8 cellular contexts compared by ENCODE assay signal in the genomic region with DNA sequence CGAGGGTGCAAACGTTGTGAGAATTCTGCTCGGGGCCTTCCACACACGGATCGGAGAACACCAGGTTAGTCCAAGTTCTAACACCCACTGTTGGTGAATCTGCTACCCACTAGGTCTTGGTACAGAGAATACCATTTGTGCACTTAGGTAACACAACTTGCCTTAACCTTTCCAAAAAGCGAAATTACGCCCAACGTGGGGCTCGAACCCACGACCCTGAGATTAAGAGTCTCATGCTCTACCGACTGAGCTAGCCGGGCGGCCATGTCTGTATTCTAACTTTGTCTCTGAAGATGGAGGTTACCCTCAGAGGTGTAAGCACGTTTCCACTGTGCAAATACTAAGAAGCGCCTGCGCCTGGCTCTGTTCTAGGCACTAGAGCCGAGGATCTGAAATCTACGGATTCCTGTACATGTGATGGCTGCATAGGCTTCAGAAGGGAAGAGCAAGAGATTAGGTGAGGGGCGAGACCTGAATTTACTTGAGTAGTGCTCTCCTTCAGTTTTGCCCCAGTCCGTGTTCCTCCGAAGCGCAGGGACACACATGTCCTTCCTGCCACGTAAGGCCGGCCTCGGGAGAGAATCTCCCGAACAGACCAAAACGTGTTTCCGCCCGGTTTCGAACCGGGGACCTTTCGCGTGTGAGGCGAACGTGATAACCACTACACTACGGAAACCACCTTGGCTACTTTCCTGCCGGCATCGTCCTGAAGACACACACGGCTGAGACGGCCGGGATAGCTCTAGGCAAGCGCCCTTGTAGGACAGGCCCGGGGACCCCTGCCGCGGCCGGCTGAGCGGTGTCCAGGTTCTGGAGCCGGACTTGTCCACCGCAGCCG. TPM values are rescaled to one million over a fixed set of nuclear protein-coding genes. Genes with fewer than 3 reads are reported as not detected.
A peak's percentile ranks its signal among the peaks of the same experiment; 100 is the strongest.
DNase-seq lines count a peak whose midpoint lies in the region; ATAC-seq and TF ChIP-seq lines count a peak whose summit lies in the region.

No MANE protein-coding gene starts in this region.

- DNase-seq in CD4-positive, alpha-beta T cell = peak; percentile 92 to 100 (median 96)
- DNase-seq in activated T-cell treated with anti-CD3 and anti-CD28 coated beads, Interleukin-2, amount 50 U/mL, for 4 hours = peak; percentile 97
- DNase-seq in foreskin keratinocyte (peak; percentile 93 to 96), omental fat pad (ENCODE audit: low spot score) (peak; percentile 99), thoracic aorta (ENCODE audit: low spot score) (peak; percentile 83), NCI-H2171 (lab: John Stamatoyannopoulos, UW) (no peak)

- no peak for TF ChIP-seq CTCF in CD4-positive, alpha-beta T cell (IDR thresholded peaks at IDR 0.05)
- TF ChIP-seq CTCF in foreskin keratinocyte (conservative IDR thresholded peaks at IDR 0.05) (no peak), omental fat pad (IDR thresholded peaks at IDR 0.05) (no peak), thoracic aorta (IDR thresholded peaks at IDR 0.05) (no peak)

- H3K9me3 Mint-ChIP-seq in CD4-positive, alpha-beta T cell = no peaks in the 10 kb centered on the region
- no peaks in the 10 kb centered on the region for H3K9me3 Mint-ChIP-seq in activated T-cell treated with anti-CD3 and anti-CD28 coated beads, Interleukin-2, amount 50 U/mL, for 4 hours

- H3K27ac ChIP-seq in CD4-positive, alpha-beta T cell (ENCODE audit: low read depth, low read length) = peak overlapping the region; percentile 99
- H3K27ac ChIP-seq in KOPT-K1 (ENCODE audit: low read depth, low read length, poor library complexity, severe bottlenecking) = peak overlapping the region; percentile 93
- H3K27ac ChIP-seq in foreskin keratinocyte = peak overlapping the region; percentile 72
- peak overlapping the region; percentile 92 to 94 for H3K27ac ChIP-seq in thoracic aorta

- H3K4me1 Mint-ChIP-seq in CD4-positive, alpha-beta T cell (ENCODE audit: low read depth) = peaks cover 59% of the 10 kb centered on the region
- peaks cover 55% of the 10 kb centered on the region for H3K4me1 Mint-ChIP-seq in activated T-cell treated with anti-CD3 and anti-CD28 coated beads, Interleukin-2, amount 50 U/mL, for 4 hours (ENCODE audit: low read depth)

- no peaks in the 10 kb centered on the region for H3K27me3 ChIP-seq in CD4-positive, alpha-beta T cell (ENCODE audit: control insufficient read depth, insufficient read depth, low read length)
- H3K27me3 ChIP-seq in foreskin keratinocyte (no peaks in the 10 kb centered on the region), thoracic aorta (replicated peaks; ENCODE audit: insufficient read depth) (no peaks in the 10 kb centered on the region)

- no peaks in the 10 kb centered on the region for H3K9me3 ChIP-seq in CD4-positive, alpha-beta T cell (ENCODE audit: control insufficient read depth, low read length)
- H3K9me3 ChIP-seq in KOPT-K1 (ENCODE audit: insufficient read depth, low read length, poor library complexity, severe bottlenecking) (no peaks in the 10 kb centered on the region), thoracic aorta (no peaks in the 10 kb centered on the region)

- peak; percentile 27 for ATAC-seq in CD4-positive, alpha-beta T cell (ENCODE audit: poor library complexity)
- ATAC-seq in GM21529 (IDR thresholded peaks at IDR 0.05; ENCODE audit: unreplicated experiment) (peak; percentile 26), foreskin keratinocyte (peak; percentile 63), omental fat pad (ENCODE audit: low FRiP score) (peak; percentile 38), thoracic aorta (ENCODE audit: insufficient number of reproducible peaks, low FRiP score, low read depth) (peak; percentile 50)
- ATAC-seq in activated T-cell treated with anti-CD3 and anti-CD28 coated beads, Interleukin-2, amount 50 U/mL, for 4 hours = peak; percentile 25 to 27

- CTCF ChIA-PET in CD4-positive, alpha-beta T cell (lab: Charles Lee) = interaction anchor here (1.0 to 2.5 kb wide), 3 partner anchors 30 to 37 kb away, joined by 3 to 14 read pairs (median 5); no protein-coding TSS in a partner anchor

- H3K4me3 Mint-ChIP-seq in CD4-positive, alpha-beta T cell = peak overlapping the region; percentile 96
- peak overlapping the region; percentile 96 for H3K4me3 Mint-ChIP-seq in activated T-cell treated with anti-CD3 and anti-CD28 coated beads, Interleukin-2, amount 50 U/mL, for 4 hours

- POLR2A ChIA-PET in CD4-positive, alpha-beta T cell (lab: Charles Lee) = interaction anchor here (0.7 to 5.8 kb wide), 12 partner anchors 16 to 391 kb away, joined by 4 to 187 read pairs (median 20); partner anchors contain the start of genes RACK1, TRIM52 and TRIM7

- H3K36me3 ChIP-seq in KOPT-K1 (ENCODE audit: insufficient read depth, low read length) = 0 out of 2 replicates have a peak, but pooled peaks cover 8% of the 10 kb centered on the region
- H3K36me3 ChIP-seq in thoracic aorta = no peaks in the 10 kb centered on the region

- peak overlapping the region; percentile 84 for H3K4me3 ChIP-seq in thoracic aorta

- H3K27me3 Mint-ChIP-seq in CD4-positive, alpha-beta T cell = peaks cover 28% of the 10 kb centered on the region
- peaks cover 3% of the 10 kb centered on the region for H3K27me3 Mint-ChIP-seq in activated T-cell treated with anti-CD3 and anti-CD28 coated beads, Interleukin-2, amount 50 U/mL, for 4 hours (ENCODE audit: low read depth)

- H3K4me1 ChIP-seq in foreskin keratinocyte = no peaks in the 10 kb centered on the region
- H3K4me1 ChIP-seq in thoracic aorta (ENCODE audit: control insufficient read depth in 1 of 2, low read depth in 2 of 2) = peaks cover 7 to 16% of the 10 kb centered on the region in 2 donors

- peak overlapping the region; percentile 99 for H3K27ac Mint-ChIP-seq in CD4-positive, alpha-beta T cell

- intact Hi-C loops in CD4-positive, alpha-beta T cell (cut with DNase I, micrococcal nuclease) = loop anchor here (1.0 to 2.0 kb wide), 4 partner anchors 15 to 31 kb away; partner anchors contain the start of gene RACK1 (in 1 of the 2)

- H3K36me3 Mint-ChIP-seq in CD4-positive, alpha-beta T cell (ENCODE audit: low read depth) = peaks cover 53% of the 10 kb centered on the region
- H3K36me3 Mint-ChIP-seq in activated T-cell treated with anti-CD3 and anti-CD28 coated beads, Interleukin-2, amount 50 U/mL, for 4 hours (ENCODE audit: insufficient read depth) = no peaks in the 10 kb centered on the region

RNA-seq across cellular contexts. Expression of gene TRIM41, which starts 1.1 kb away (rescaled TPM):
- total RNA-seq in CD4-positive, alpha-beta T cell = 10 to 100 TPM; 21.4 to 24.0 TPM
- 10 to 100 TPM; 37.6 to 39.5 (median 38.3) TPM for total RNA-seq in activated T-cell treated with anti-CD3 and anti-CD28 coated beads, Interleukin-2, amount 50 U/mL, for 4 hours
- 17.5 and 17.9 TPM in 2 replicates for total RNA-seq in foreskin keratinocyte
- polyA plus RNA-seq in foreskin keratinocyte = 15.6 and 17.3 TPM in 2 replicates
- total RNA-seq in omental fat pad = 10 to 100 TPM in 3 of 4 donors, 1 to 10 TPM in 1; 9.8 to 16.4 (median 12.6) TPM
- total RNA-seq in thoracic aorta = 10 to 100 TPM; 12.2 to 12.4 TPM

RNA-seq across cellular contexts. Expression of gene TRIM7, which starts 17.0 kb away (rescaled TPM):
- total RNA-seq in CD4-positive, alpha-beta T cell = 1 to 10 TPM; 3.4 to 3.8 TPM
- 1 to 10 TPM in 1 of 3 donors, under 1 TPM in 2; 0.18 to 2.1 (median 0.99) TPM for total RNA-seq in activated T-cell treated with anti-CD3 and anti-CD28 coated beads, Interleukin-2, amount 50 U/mL, for 4 hours
- 33.3 and 37.6 TPM in 2 replicates for total RNA-seq in foreskin keratinocyte
- polyA plus RNA-seq in foreskin keratinocyte = 36.7 and 39.0 TPM in 2 replicates
- 1 to 10 TPM in 2 of 4 donors, under 1 TPM in 2; 0.79 to 2.9 (median 1.1) TPM for total RNA-seq in omental fat pad
- 10 to 100 TPM; 11.4 to 14.7 TPM for total RNA-seq in thoracic aorta

RNA-seq across cellular contexts. Expression of gene RACK1, which starts 21.7 kb away (rescaled TPM):
- 1,000 to 10,000 TPM; 2,499 to 2,682 TPM for total RNA-seq in CD4-positive, alpha-beta T cell
- 1,000 to 10,000 TPM; 2,938 to 3,145 (median 2,972) TPM for total RNA-seq in activated T-cell treated with anti-CD3 and anti-CD28 coated beads, Interleukin-2, amount 50 U/mL, for 4 hours
- total RNA-seq in foreskin keratinocyte (3,025 and 3,078 TPM in 2 replicates), omental fat pad (1,000 to 10,000 TPM; 1,928 to 2,385 (median 2,165) TPM), thoracic aorta (1,000 to 10,000 TPM; 1,534 to 1,629 TPM)
- 2,685 and 2,690 TPM in 2 replicates for polyA plus RNA-seq in foreskin keratinocyte

RNA-seq across cellular contexts. Expression of gene TRIM52, which starts 38.9 kb away (rescaled TPM):
- total RNA-seq in CD4-positive, alpha-beta T cell = 10 to 100 TPM; 35.9 to 37.6 TPM
- total RNA-seq in activated T-cell treated with anti-CD3 and anti-CD28 coated beads, Interleukin-2, amount 50 U/mL, for 4 hours = 10 to 100 TPM; 11.4 to 12.5 (median 12.0) TPM
- 2.6 and 2.8 TPM in 2 replicates for total RNA-seq in foreskin keratinocyte
- polyA plus RNA-seq in foreskin keratinocyte = 0.97 and 1.1 TPM in 2 replicates
- 10 to 100 TPM in 3 of 4 donors, 1 to 10 TPM in 1; 9.8 to 19.7 (median 14.5) TPM for total RNA-seq in omental fat pad
- 10 to 100 TPM; 13.1 to 15.9 TPM for total RNA-seq in thoracic aorta
